23 cellular contexts compared by ENCODE assay signal in the genomic region with DNA sequence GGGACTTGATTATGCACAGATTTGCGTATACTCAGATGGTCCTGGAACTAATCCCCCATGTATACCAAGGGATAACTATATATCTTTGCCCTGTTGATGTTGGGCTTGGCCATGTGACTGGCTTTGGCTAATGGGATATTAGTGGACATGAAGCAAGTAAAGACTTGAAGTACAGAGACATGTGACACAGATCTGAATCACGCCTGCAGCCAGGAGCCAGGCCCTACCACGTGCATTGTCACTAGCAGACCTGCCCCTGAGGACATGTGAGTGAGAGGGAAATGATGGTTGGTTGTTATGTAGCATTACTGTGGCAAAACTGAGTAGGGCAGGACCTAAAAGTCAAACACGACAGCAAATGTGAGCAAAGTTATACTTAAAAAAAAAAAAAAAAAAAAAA.
"Had no signal": no experiment of that assay in that cellular context is flagged by ENCODE, and none has a peak within 500 bp of the region (broad histone marks: within the 10 kb centered on the region; RNA-seq: fewer than 3 reads in every experiment).

No MANE protein-coding gene starts in this region.

- FAIRE-seq: endometrium, frontal cortex had no signal

- H3K9me3 ChIP-seq: left lung, spleen, thoracic aorta, upper lobe of right lung had no signal

- H3K4me3 ChIP-seq: cardiac muscle cell, hepatocyte, left lung, spleen, thoracic aorta, upper lobe of right lung had no signal

- H3K36me3 ChIP-seq: cardiac muscle cell, left lung, thoracic aorta had no signal

- H3K4me2 ChIP-seq: hepatocyte had no signal

- DNase-seq: activated CD4-positive, alpha-beta T cell treated with anti-CD3 and anti-CD28 coated beads, Interleukin-2, amount 10 ng/mL, durations not matched to agents 7 days and 5 days; activated CD4-positive, CD25-positive, alpha-beta regulatory T cell treated with anti-CD3 and anti-CD28 coated beads, Interleukin-2, amount 50 U/mL, for 72 hours; activated CD8-positive, alpha-beta memory T cell treated with anti-CD3 and anti-CD28 coated beads, Interleukin-2, amount 10 ng/mL, durations not matched to agents 7 days and 5 days; activated CD8-positive, alpha-beta T cell treated with anti-CD3 and anti-CD28 coated beads for 36 hours; activated effector memory CD4-positive, alpha-beta T cell treated with anti-CD3 and anti-CD28 coated beads, Interleukin-2, amount 50 U/mL, for 16 hours; activated naive CD4-positive, alpha-beta T cell treated with anti-CD3 and anti-CD28 coated beads, Interleukin-2, amount 10 ng/mL, durations not matched to agents 7 days and 5 days; activated T-cell treated with anti-CD3 and anti-CD28 coated beads for 4 hours; amygdala; glutamatergic neuron; immature natural killer cell; kidney glomerular epithelial cell; left lung; midbrain; natural killer cell; spleen; stimulated activated CD4-positive, alpha-beta T cell treated with anti-CD3 and anti-CD28 coated beads, Interleukin-4, amount 100 ng/mL, for 24 hours; stimulated activated naive CD4-positive, alpha-beta T cell treated with Interleukin-2 at 50 U/mL for 16 hours; upper lobe of right lung had no signal

- H2AFZ ChIP-seq: hepatocyte had no signal

- H3K27me3 ChIP-seq: cardiac muscle cell, hepatocyte, left lung, spleen, upper lobe of right lung had no signal

- H3K27ac ChIP-seq: cardiac muscle cell, hepatocyte, left lung, spleen, thoracic aorta, upper lobe of right lung had no signal

- H3K79me2 ChIP-seq: hepatocyte had no signal

- ATAC-seq: activated CD8-positive, alpha-beta memory T cell treated with anti-CD3 and anti-CD28 coated beads, Interleukin-2, amount 10 ng/mL, durations not matched to agents 7 days and 5 days; activated CD8-positive, alpha-beta T cell treated with anti-CD3 and anti-CD28 coated beads for 36 hours; left lung; natural killer cell; upper lobe of right lung had no signal
